1 cellular context compared by ENCODE assay signal in genomic region chr6:150813319-150813992, GRCh38.
TF ChIP-seq lines count a peak whose summit lies in the region.

No MANE protein-coding gene starts in this region.

TF ChIP-seq in GM23338, 12 proteins besides CTCF, POLR2A, EP300 and RAD21:
- TF ChIP-seq ZNF462 (CRISPR knock-in tag; IDR thresholded peaks at IDR 0.05) (no peak), ETS1 (IDR thresholded peaks at IDR 0.05) (no peak), ZNF114 (CRISPR knock-in tag; IDR thresholded peaks at IDR 0.05) (no peak), ZNF331 (CRISPR knock-in tag; IDR thresholded peaks at IDR 0.05; ENCODE audit: low read depth) (no peak), STAT1 (IDR thresholded peaks at IDR 0.05; ENCODE audit: unreplicated experiment) (no peak), NANOG (IDR thresholded peaks at IDR 0.05; ENCODE audit: borderline replicate concordance) (no peak), EZH2phosphoT487 (IDR thresholded peaks at IDR 0.05; ENCODE audit: unreplicated experiment) (no peak), JUNB (IDR thresholded peaks at IDR 0.05; ENCODE audit: unreplicated experiment) (no peak), CREB1 (CRISPR knock-in tag; IDR thresholded peaks at IDR 0.05; ENCODE audit: low read depth) (no peak), REST (IDR thresholded peaks at IDR 0.05; ENCODE audit: unreplicated experiment) (no peak), EZH2 (IDR thresholded peaks at IDR 0.05; ENCODE audit: low read depth, unreplicated experiment) (no peak), POLR2AphosphoS5 (IDR thresholded peaks at IDR 0.05; ENCODE audit: low read depth) (no peak)
TF ChIP-seq in GM23338: peak in this region for 0.
